8 cellular contexts compared by ENCODE assay signal in the genomic region with DNA sequence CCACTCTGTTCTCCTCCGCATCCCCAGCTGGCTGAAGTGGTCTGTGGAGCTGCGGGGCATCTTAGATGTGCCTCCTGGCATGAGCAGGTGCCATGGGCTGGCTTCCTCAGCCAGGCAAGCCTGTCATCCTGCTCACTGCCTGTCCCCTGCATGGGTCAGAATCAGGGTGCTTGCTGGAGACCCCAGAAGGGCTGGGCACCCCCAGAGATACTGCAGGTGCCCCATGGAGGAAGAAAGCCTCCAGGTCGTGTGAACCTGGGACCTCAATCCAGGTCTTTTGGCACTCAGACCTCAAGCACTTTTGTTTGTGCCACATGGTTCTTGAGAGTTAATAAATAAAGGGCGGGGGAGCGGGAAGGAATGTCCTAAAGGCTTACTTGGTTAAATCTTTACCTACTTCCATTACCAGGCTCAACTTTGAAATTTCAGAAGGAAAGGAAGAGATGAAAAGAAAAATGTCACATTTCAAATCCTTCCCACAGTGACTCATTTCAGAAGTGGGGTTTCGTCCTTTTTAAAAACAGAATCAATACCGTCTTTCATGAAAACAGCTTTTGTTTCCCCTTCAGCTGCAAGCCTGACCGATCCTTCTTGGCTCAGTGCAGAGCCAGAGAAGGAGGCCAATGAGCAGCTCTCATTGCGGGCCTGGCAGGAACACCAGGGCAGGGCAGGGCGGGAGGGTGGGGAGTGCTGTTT.
DNase-seq lines count a peak whose midpoint lies in the region; ATAC-seq and TF ChIP-seq lines count a peak whose summit lies in the region.

No MANE protein-coding gene starts in this region.

- no peak overlapping the region for H3K4me3 ChIP-seq in tibial artery

- no peak overlapping the region for H3K4me3 Mint-ChIP-seq in activated CD4-positive, alpha-beta T cell treated with anti-CD3 and anti-CD28 coated beads, Interleukin-2, amount 10 ng/mL, durations not matched to agents 24 days and 14 days
- H3K4me3 Mint-ChIP-seq in endothelial cell (ENCODE audit: unreplicated experiment): no peak overlapping the region

- ATAC-seq in GM19455 (IDR thresholded peaks at IDR 0.05; ENCODE audit: unreplicated experiment) (peak; percentile 91), HG03439 (IDR thresholded peaks at IDR 0.05; ENCODE audit: unreplicated experiment) (peak; percentile 76)

- H3K27ac ChIP-seq in tibial artery: peak overlapping the region; percentile 38 to 49

- H3K9me3 Mint-ChIP-seq in activated CD4-positive, alpha-beta T cell treated with anti-CD3 and anti-CD28 coated beads, Interleukin-2, amount 10 ng/mL, durations not matched to agents 24 days and 14 days: peaks cover 3% of the 10 kb centered on the region
- no peaks in the 10 kb centered on the region for H3K9me3 Mint-ChIP-seq in endothelial cell (ENCODE audit: unreplicated experiment)

- no peaks in the 10 kb centered on the region for H3K9me3 ChIP-seq in tibial artery

- no peaks in the 10 kb centered on the region for H3K27me3 ChIP-seq in tibial artery

- DNase-seq in AG08396 (ENCODE audit: low spot score): peak; percentile 36
- DNase-seq in head of caudate nucleus: peak; percentile 46 to 92 (median 78)
- DNase-seq in tibial artery: no peak
- no peak for DNase-seq in iPS-NIHi11 (ENCODE audit: low spot score)
- no peak for DNase-seq in activated CD4-positive, alpha-beta T cell treated with anti-CD3 and anti-CD28 coated beads, Interleukin-2, amount 10 ng/mL, durations not matched to agents 24 days and 14 days
- no peak for DNase-seq in endothelial cell (ENCODE audit: low spot score)

- H3K4me1 Mint-ChIP-seq in activated CD4-positive, alpha-beta T cell treated with anti-CD3 and anti-CD28 coated beads, Interleukin-2, amount 10 ng/mL, durations not matched to agents 24 days and 14 days: peaks cover 2% of the 10 kb centered on the region
- H3K4me1 Mint-ChIP-seq in endothelial cell (ENCODE audit: unreplicated experiment): peaks cover 13% of the 10 kb centered on the region

- H3K36me3 Mint-ChIP-seq in activated CD4-positive, alpha-beta T cell treated with anti-CD3 and anti-CD28 coated beads, Interleukin-2, amount 10 ng/mL, durations not matched to agents 24 days and 14 days (ENCODE audit: low read depth): no peaks in the 10 kb centered on the region
- H3K36me3 Mint-ChIP-seq in endothelial cell (ENCODE audit: low read depth, unreplicated experiment): peaks cover 3% of the 10 kb centered on the region

- intact Hi-C loops in head of caudate nucleus (cut with DNase I): loop anchor here (10.0 kb wide), 1 partner anchor 118 kb away; no protein-coding TSS in a partner anchor
- intact Hi-C loops in tibial artery (cut with DNase I; ENCODE audit: low total_unique reads): no loop called here
- intact Hi-C loops in activated CD4-positive, alpha-beta T cell treated with anti-CD3 and anti-CD28 coated beads, Interleukin-2, amount 10 ng/mL, durations not matched to agents 24 days and 14 days (cut with micrococcal nuclease): no loop called here

- H3K4me1 ChIP-seq in tibial artery: peaks cover 0 to 24% (median 6%) of the 10 kb centered on the region in 4 donors

- H3K27ac Mint-ChIP-seq in activated CD4-positive, alpha-beta T cell treated with anti-CD3 and anti-CD28 coated beads, Interleukin-2, amount 10 ng/mL, durations not matched to agents 24 days and 14 days: no peak overlapping the region
- no peak overlapping the region for H3K27ac Mint-ChIP-seq in endothelial cell (ENCODE audit: unreplicated experiment)

- no peaks in the 10 kb centered on the region for H3K36me3 ChIP-seq in tibial artery

- TF ChIP-seq CTCF in tibial artery (IDR thresholded peaks at IDR 0.05) (no peak), endothelial cell (IDR thresholded peaks at IDR 0.05; ENCODE audit: unreplicated experiment) (no peak)

- no peaks in the 10 kb centered on the region for H3K27me3 Mint-ChIP-seq in activated CD4-positive, alpha-beta T cell treated with anti-CD3 and anti-CD28 coated beads, Interleukin-2, amount 10 ng/mL, durations not matched to agents 24 days and 14 days
- H3K27me3 Mint-ChIP-seq in endothelial cell (ENCODE audit: unreplicated experiment): peaks cover 9% of the 10 kb centered on the region

Comparison
In these comparisons a context has a peak if more than half of its experiments do, and no peak if none do; other contexts are left out.
1. DNase-seq: peak in AG08396 (single experiment) and head of caudate nucleus (42 of 42); none in tibial artery (0 of 2), iPS-NIHi11 (single experiment), activated CD4-positive, alpha-beta T cell treated with anti-CD3 and anti-CD28 coated beads, Interleukin-2, amount 10 ng/mL, durations not matched to agents 24 days and 14 days (single experiment) and endothelial cell (single experiment).